13 cellular contexts compared by ENCODE assay signal in the genomic region with DNA sequence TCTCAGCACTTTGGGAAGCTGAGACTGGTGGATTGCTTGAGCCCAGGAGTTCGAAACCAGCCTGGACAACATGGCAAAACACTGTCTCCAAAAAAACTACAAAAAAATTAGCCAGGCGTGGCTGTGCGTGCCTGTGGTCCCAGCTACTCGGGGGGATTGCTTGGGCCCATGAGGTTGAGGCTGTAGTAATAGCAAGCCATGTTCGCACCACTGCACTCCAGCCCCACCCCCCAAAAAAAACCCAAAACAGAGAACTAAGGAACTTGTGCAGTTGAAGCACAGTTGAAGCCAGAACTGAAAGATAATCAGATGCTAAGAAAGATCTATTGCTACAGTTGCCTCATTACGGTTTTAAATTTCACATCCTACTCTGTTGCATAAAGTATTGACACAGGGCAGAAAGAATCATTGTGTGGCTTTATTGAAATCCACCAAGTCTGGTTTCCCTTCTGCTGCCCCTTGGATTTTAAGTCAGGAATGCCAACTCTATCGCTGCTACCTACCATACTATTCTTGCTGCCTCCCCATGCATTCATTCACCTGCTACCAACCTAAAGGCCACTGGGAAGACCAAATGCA. TPM values are rescaled to one million over a fixed set of nuclear protein-coding genes. Genes with fewer than 3 reads are reported as not detected.
DNase-seq lines count a peak whose midpoint lies in the region; ATAC-seq and TF ChIP-seq lines count a peak whose summit lies in the region.
"Had no signal": no experiment of that assay in that cellular context is flagged by ENCODE, and none has a peak within 500 bp of the region (broad histone marks: within the 10 kb centered on the region; RNA-seq: fewer than 3 reads in every experiment).

No MANE protein-coding gene starts in this region.

- peaks cover 4 to 16% of the 10 kb centered on the region in 2 donors for H3K36me3 Mint-ChIP-seq in activated T-cell treated with anti-CD3 and anti-CD28 coated beads, Interleukin-2, amount 50 U/mL, for 72 hours (ENCODE audit: insufficient read depth in 2 of 2)
- H3K36me3 Mint-ChIP-seq in chondrocyte (ENCODE audit: low read depth): peaks cover 1% of the 10 kb centered on the region
- peaks cover 13 to 32% of the 10 kb centered on the region in 2 donors for H3K36me3 Mint-ChIP-seq in stimulated activated naive B cell treated with anti-CD40 and anti-IgM and Interleukin-4, amounts not matched to agents 10 μg/mL and 1 μg/mL and 100 μg/mL, for 72 hours

- H3K4me1 Mint-ChIP-seq in activated T-cell treated with anti-CD3 and anti-CD28 coated beads, Interleukin-2, amount 50 U/mL, for 72 hours (ENCODE audit: low read depth): peaks cover 66% of the 10 kb centered on the region
- peaks cover 42% of the 10 kb centered on the region for H3K4me1 Mint-ChIP-seq in chondrocyte (ENCODE audit: low read depth)
- peaks cover 28 to 55% of the 10 kb centered on the region in 2 donors for H3K4me1 Mint-ChIP-seq in stimulated activated naive B cell treated with anti-CD40 and anti-IgM and Interleukin-4, amounts not matched to agents 10 μg/mL and 1 μg/mL and 100 μg/mL, for 72 hours

- DNase-seq in activated T-cell treated with anti-CD3 and anti-CD28 coated beads, Interleukin-2, amount 50 U/mL, for 72 hours: no peak
- DNase-seq in activated T-cell treated with anti-CD3 and anti-CD28 coated beads, Interleukin-2, amount 50 U/mL, for 48 hours: no peak
- DNase-seq in NOMO-1 treated with DMSO at 0.1 percent for 48 hours (lab: John Stamatoyannopoulos, UW; ENCODE audit: unreplicated experiment) (peak; percentile 28), chondrocyte (ENCODE audit: low spot score) (no peak), NCI-H1092 (lab: John Stamatoyannopoulos, UW) (no peak), coronary artery (ENCODE audit: low spot score) (no peak)
- peak; percentile 35 for DNase-seq in stimulated activated naive B cell treated with anti-CD40 and anti-IgM and Interleukin-4, amounts not matched to agents 10 μg/mL and 1 μg/mL and 100 μg/mL, for 72 hours
- DNase-seq: activated CD8-positive, alpha-beta memory T cell treated with anti-CD3 and anti-CD28 coated beads, Interleukin-2, amount 50 U/mL, for 48 hours; dermis blood vessel endothelial cell; H7; MG63 had no signal

- TF ChIP-seq CTCF in chondrocyte (IDR thresholded peaks at IDR 0.05): no peak
- TF ChIP-seq CTCF in coronary artery (IDR thresholded peaks at IDR 0.05): no peak

- no peaks in the 10 kb centered on the region for H3K27me3 Mint-ChIP-seq in activated T-cell treated with anti-CD3 and anti-CD28 coated beads, Interleukin-2, amount 50 U/mL, for 72 hours (ENCODE audit: low read depth)
- no peaks in the 10 kb centered on the region for H3K27me3 Mint-ChIP-seq in chondrocyte (ENCODE audit: low read depth)
- no peaks in the 10 kb centered on the region for H3K27me3 Mint-ChIP-seq in stimulated activated naive B cell treated with anti-CD40 and anti-IgM and Interleukin-4, amounts not matched to agents 10 μg/mL and 1 μg/mL and 100 μg/mL, for 72 hours

- peak overlapping the region; percentile 4 for H3K27ac Mint-ChIP-seq in activated T-cell treated with anti-CD3 and anti-CD28 coated beads, Interleukin-2, amount 50 U/mL, for 72 hours
- peak overlapping the region; percentile 51 for H3K27ac Mint-ChIP-seq in chondrocyte (ENCODE audit: unreplicated experiment)
- peak overlapping the region; percentile 74 for H3K27ac Mint-ChIP-seq in stimulated activated naive B cell treated with anti-CD40 and anti-IgM and Interleukin-4, amounts not matched to agents 10 μg/mL and 1 μg/mL and 100 μg/mL, for 72 hours

- peak overlapping the region in 1 of 2 donors; percentile 4 for H3K4me3 Mint-ChIP-seq in activated T-cell treated with anti-CD3 and anti-CD28 coated beads, Interleukin-2, amount 50 U/mL, for 72 hours
- no peak overlapping the region for H3K4me3 Mint-ChIP-seq in chondrocyte (ENCODE audit: unreplicated experiment)
- H3K4me3 Mint-ChIP-seq in stimulated activated naive B cell treated with anti-CD40 and anti-IgM and Interleukin-4, amounts not matched to agents 10 μg/mL and 1 μg/mL and 100 μg/mL, for 72 hours: peak overlapping the region; percentile 18 to 21

- no peak for ATAC-seq in activated T-cell treated with anti-CD3 and anti-CD28 coated beads, Interleukin-2, amount 50 U/mL, for 72 hours (replicated peaks in 1 of 2)
- ATAC-seq in stimulated activated naive B cell treated with anti-CD40 and anti-IgM and Interleukin-4, amounts not matched to agents 10 μg/mL and 1 μg/mL and 100 μg/mL, for 72 hours (replicated peaks): peak; percentile 24 to 37
- no peak for ATAC-seq in GM19452 (IDR thresholded peaks at IDR 0.05; ENCODE audit: unreplicated experiment)

- no peak overlapping the region for H3K4me3 ChIP-seq in coronary artery
- H3K4me3 ChIP-seq: MG63, vagina had no signal

- no peak overlapping the region for H3K27ac ChIP-seq in coronary artery
- H3K27ac ChIP-seq: vagina had no signal

- no peaks in the 10 kb centered on the region for H3K9me3 Mint-ChIP-seq in activated T-cell treated with anti-CD3 and anti-CD28 coated beads, Interleukin-2, amount 50 U/mL, for 72 hours
- H3K9me3 Mint-ChIP-seq in chondrocyte (ENCODE audit: low read depth): no peaks in the 10 kb centered on the region
- H3K9me3 Mint-ChIP-seq in stimulated activated naive B cell treated with anti-CD40 and anti-IgM and Interleukin-4, amounts not matched to agents 10 μg/mL and 1 μg/mL and 100 μg/mL, for 72 hours: no peaks in the 10 kb centered on the region

RNA-seq across cellular contexts. Expression of gene CS, which starts 3.8 kb away (rescaled TPM):
- 100 to 1,000 TPM; 261 to 319 TPM for total RNA-seq in activated T-cell treated with anti-CD3 and anti-CD28 coated beads, Interleukin-2, amount 50 U/mL, for 72 hours
- total RNA-seq in chondrocyte: 160 to 174 TPM (median 171 TPM) in 3 replicates

RNA-seq across cellular contexts. Expression of gene CNPY2, which starts 19.5 kb away (rescaled TPM):
- 100 to 1,000 TPM in 1 of 2 donors, 10 to 100 TPM in 1; 97.8 to 117 TPM for total RNA-seq in activated T-cell treated with anti-CD3 and anti-CD28 coated beads, Interleukin-2, amount 50 U/mL, for 72 hours
- 144 to 188 TPM (median 149 TPM) in 3 replicates for total RNA-seq in chondrocyte

RNA-seq across cellular contexts. Expression of gene COQ10A, which starts 29.6 kb away (rescaled TPM):
- total RNA-seq in activated T-cell treated with anti-CD3 and anti-CD28 coated beads, Interleukin-2, amount 50 U/mL, for 72 hours: 1 to 10 TPM; 5.9 to 7.3 TPM
- 9.0 to 15.6 TPM (median 9.8 TPM) in 3 replicates for total RNA-seq in chondrocyte

RNA-seq across cellular contexts. Expression of gene PAN2, which starts 37.5 kb away (rescaled TPM):
- 100 to 1,000 TPM; 112 to 139 TPM for total RNA-seq in activated T-cell treated with anti-CD3 and anti-CD28 coated beads, Interleukin-2, amount 50 U/mL, for 72 hours
- total RNA-seq in chondrocyte: 27.6 to 32.5 TPM (median 29.1 TPM) in 3 replicates

RNA-seq across cellular contexts. Expression of gene ANKRD52, which starts 38.1 kb away (rescaled TPM):
- total RNA-seq in activated T-cell treated with anti-CD3 and anti-CD28 coated beads, Interleukin-2, amount 50 U/mL, for 72 hours: 10 to 100 TPM; 46.7 to 50.7 TPM
- 99.9 to 113 TPM (median 106 TPM) in 3 replicates for total RNA-seq in chondrocyte

Comparison
In these comparisons a context has a peak if more than half of its experiments do, and no peak if none do; other contexts are left out.
1. ATAC-seq: peak in stimulated activated naive B cell treated with anti-CD40 and anti-IgM and Interleukin-4, amounts not matched to agents 10 μg/mL and 1 μg/mL and 100 μg/mL, for 72 hours (2 of 2); none in activated T-cell treated with anti-CD3 and anti-CD28 coated beads, Interleukin-2, amount 50 U/mL, for 72 hours (0 of 2) and GM19452 (single experiment).
2. DNase-seq: peak in NOMO-1 treated with DMSO at 0.1 percent for 48 hours (single experiment) and stimulated activated naive B cell treated with anti-CD40 and anti-IgM and Interleukin-4, amounts not matched to agents 10 μg/mL and 1 μg/mL and 100 μg/mL, for 72 hours (single experiment); none in activated T-cell treated with anti-CD3 and anti-CD28 coated beads, Interleukin-2, amount 50 U/mL, for 72 hours (0 of 2), activated T-cell treated with anti-CD3 and anti-CD28 coated beads, Interleukin-2, amount 50 U/mL, for 48 hours (0 of 2), chondrocyte (single experiment), NCI-H1092 (single experiment) and coronary artery (single experiment).
3. H3K27ac Mint-ChIP-seq: peak in every context shown above with its lines; median percentile 74 in stimulated activated naive B cell treated with anti-CD40 and anti-IgM and Interleukin-4, amounts not matched to agents 10 μg/mL and 1 μg/mL and 100 μg/mL, for 72 hours; 51 in chondrocyte; 4 in activated T-cell treated with anti-CD3 and anti-CD28 coated beads, Interleukin-2, amount 50 U/mL, for 72 hours.